ENCODE assay signal across 24 cellular contexts in the genomic region with DNA sequence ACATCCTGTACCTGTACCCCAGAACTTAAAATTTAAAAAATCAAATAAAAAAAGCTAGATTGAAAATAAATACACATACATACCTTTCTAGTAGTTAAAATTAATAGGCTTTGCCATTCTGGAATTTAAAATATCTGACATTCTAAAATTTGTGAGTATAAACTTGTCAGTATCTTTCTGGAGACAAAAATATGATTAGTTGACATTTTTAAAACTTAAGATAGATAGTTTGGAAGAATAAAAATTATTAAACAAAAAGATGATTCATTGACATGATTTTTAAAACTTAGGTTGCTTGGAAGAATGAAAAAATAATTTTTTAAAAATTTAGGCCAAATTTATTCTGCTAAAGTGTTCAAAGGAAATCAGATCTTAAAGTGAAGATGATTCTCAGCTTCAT.
"Had no signal": no experiment of that assay in that cellular context is flagged by ENCODE, and none has a peak within 500 bp of the region (broad histone marks: within the 10 kb centered on the region; RNA-seq: fewer than 3 reads in every experiment).

No MANE protein-coding gene starts in this region.

- H3K4me3 ChIP-seq: left ventricle myocardium inferior, lung, ovary, right atrium auricular region, skin epidermis, suprapubic skin, thoracic aorta, tibial artery, upper lobe of right lung had no signal

- H3K4me1 ChIP-seq: right atrium auricular region, suprapubic skin, tibial artery, upper lobe of right lung had no signal

- H3K9me3 ChIP-seq: ovary, suprapubic skin, thoracic aorta, tibial artery, upper lobe of right lung had no signal

- H3K36me3 ChIP-seq: left ventricle myocardium inferior, ovary, right atrium auricular region, suprapubic skin, thoracic aorta, tibial artery, upper lobe of right lung had no signal

- ATAC-seq: naive thymus-derived CD4-positive, alpha-beta T cell; natural killer cell treated with Interleukin-12 subunit alpha and Interleukin-12 subunit beta and Interleukin-15 and Interleukin-18, amount 100 ng/mL, for 72 hours; sciatic nerve; stimulated activated effector memory CD8-positive, alpha-beta T cell treated with anti-CD3 and anti-CD28 coated beads, Interleukin-12 subunit alpha, Interleukin-12 subunit beta, amount 100 ng/mL, for 72 hours; upper lobe of right lung had no signal

- FAIRE-seq: islet of Langerhans, urothelium cell line had no signal

- H3K27me3 ChIP-seq: ovary, right atrium auricular region, suprapubic skin, tibial artery, upper lobe of right lung had no signal

- DNase-seq: hypothalamus; immature natural killer cell; left ventricle myocardium inferior; mesendoderm; naive thymus-derived CD4-positive, alpha-beta T cell; ovary; stimulated activated CD4-positive, alpha-beta T cell treated with anti-CD3 and anti-CD28 coated beads, Interleukin-12 subunit alpha, Interleukin-12 subunit beta, amount 100 ng/mL, for 4 hours; stimulated activated CD4-positive, alpha-beta T cell treated with anti-CD3 and anti-CD28 coated beads, Interleukin-15, amount 100 ng/mL, for 24 hours; stimulated activated CD4-positive, alpha-beta T cell treated with anti-CD3 and anti-CD28 coated beads, Interleukin-2, amount 100 ng/mL, for 24 hours; stimulated activated CD4-positive, alpha-beta T cell treated with anti-CD3 and anti-CD28 coated beads, Interleukin-4, amount 100 ng/mL, for 1 hour; stimulated activated naive CD4-positive, alpha-beta T cell; tibial artery; trophoblast cell; upper lobe of right lung had no signal

- H3K27ac ChIP-seq: left ventricle myocardium inferior, ovary, right atrium auricular region, skin epidermis, suprapubic skin, thoracic aorta, tibial artery, upper lobe of right lung had no signal
